14 cellular contexts compared by ENCODE assay signal in the genomic region with DNA sequence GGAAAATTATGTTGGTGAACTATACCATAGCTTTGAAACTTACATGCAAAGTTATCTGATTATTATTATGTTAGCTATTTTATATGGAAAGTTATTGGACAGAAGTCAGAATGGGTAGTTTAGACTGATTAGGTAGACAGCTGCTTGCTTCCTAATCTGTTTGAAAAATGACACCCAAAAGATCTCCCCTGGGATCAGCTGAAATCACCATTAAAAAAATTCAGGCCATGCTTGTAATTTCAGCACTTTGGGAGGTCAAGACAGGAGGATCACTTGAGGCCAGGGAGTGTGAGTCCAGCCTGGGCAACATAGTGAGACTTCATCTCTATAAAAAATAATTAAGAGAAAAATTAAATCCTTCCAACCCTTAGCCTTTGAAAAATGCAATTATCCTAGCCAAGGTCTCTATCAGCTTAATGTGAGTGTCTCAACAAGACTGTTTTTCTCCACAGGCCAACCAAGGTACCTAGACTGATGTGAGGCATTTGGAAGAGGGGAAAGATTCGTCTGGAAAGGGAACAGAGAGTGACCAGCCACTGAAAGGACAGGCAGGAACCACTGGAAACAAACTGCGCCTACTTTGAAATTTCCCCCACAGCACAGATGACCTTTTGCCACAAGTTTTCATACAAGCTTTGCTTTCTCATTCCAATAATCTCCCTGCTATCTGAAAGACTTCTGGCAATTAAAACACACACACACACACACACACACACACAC.
A peak's percentile ranks its signal among the peaks of the same experiment; 100 is the strongest.
DNase-seq lines count a peak whose midpoint lies in the region; ATAC-seq and TF ChIP-seq lines count a peak whose summit lies in the region.
"Had no signal": no experiment of that assay in that cellular context is flagged by ENCODE, and none has a peak within 500 bp of the region (broad histone marks: within the 10 kb centered on the region; RNA-seq: fewer than 3 reads in every experiment).

No MANE protein-coding gene starts in this region.

- TF ChIP-seq EP300 in gastroesophageal sphincter (IDR thresholded peaks at IDR 0.05): no peak

- CTCF ChIA-PET in activated naive CD4-positive, alpha-beta T cell treated with anti-CD3 and anti-CD28 coated beads, Interleukin-2, amount 10 ng/mL, durations not matched to agents 7 days and 5 days (lab: Charles Lee): interaction anchor here (1.5 to 2.0 kb wide), 5 partner anchors 10 to 293 kb away, joined by 3 to 9 read pairs (median 4); no protein-coding TSS in a partner anchor

- DNase-seq in activated naive CD4-positive, alpha-beta T cell treated with anti-CD3 and anti-CD28 coated beads, Interleukin-2, amount 10 ng/mL, durations not matched to agents 7 days and 5 days: no peak
- DNase-seq in activated naive CD4-positive, alpha-beta T cell treated with Interleukin-2 at 50 U/mL for 16 hours: no peak
- peak; percentile 47 for DNase-seq in Karpas-422
- DNase-seq in spleen: no peak
- DNase-seq: activated CD4-positive, CD25-positive, alpha-beta regulatory T cell; gastrocnemius medialis; left ventricle myocardium inferior; NCI-H146; pancreas; small intestine had no signal

- 51 to 77% (median 57%) methylated on average over 2 of the region's 2 CpGs for WGBS in spleen, 5 donors
- 76% methylated on average over 2 of the region's 2 CpGs; no CpG with 5 or more reads in 1 of the 2 donors for WGBS in gastroesophageal sphincter (ENCODE audit: low coverage in 1 of 2), 2 donors

- ATAC-seq in activated T-helper 17 cell treated with anti-CD3 and anti-CD28 coated beads, Interleukin-2, amount 50 U/mL, for 72 hours (replicated peaks): peak; percentile 13
- ATAC-seq in HG03095 (IDR thresholded peaks at IDR 0.05; ENCODE audit: unreplicated experiment): no peak
- ATAC-seq in gastroesophageal sphincter: no peak
- ATAC-seq in GM21529 (IDR thresholded peaks at IDR 0.05; ENCODE audit: unreplicated experiment): no peak
- ATAC-seq: gastrocnemius medialis had no signal

- peak overlapping the region; percentile 15 for H3K27ac Mint-ChIP-seq in activated naive CD4-positive, alpha-beta T cell treated with anti-CD3 and anti-CD28 coated beads, Interleukin-2, amount 10 ng/mL, durations not matched to agents 7 days and 5 days
- peak overlapping the region; percentile 88 for H3K27ac Mint-ChIP-seq in activated T-helper 17 cell treated with anti-CD3 and anti-CD28 coated beads, Interleukin-2, amount 50 U/mL, for 72 hours

- H3K36me3 Mint-ChIP-seq in activated naive CD4-positive, alpha-beta T cell treated with anti-CD3 and anti-CD28 coated beads, Interleukin-2, amount 10 ng/mL, durations not matched to agents 7 days and 5 days: peaks cover 19% of the 10 kb centered on the region
- peaks cover 44% of the 10 kb centered on the region for H3K36me3 Mint-ChIP-seq in activated T-helper 17 cell treated with anti-CD3 and anti-CD28 coated beads, Interleukin-2, amount 50 U/mL, for 72 hours (ENCODE audit: low read depth)

- peaks cover 49% of the 10 kb centered on the region for H3K4me1 ChIP-seq in Karpas-422 (ENCODE audit: low read length)
- H3K4me1 ChIP-seq in spleen: peaks cover 0 to 63% (median 21%) of the 10 kb centered on the region in 6 donors
- peaks cover 0 to 20% (median 0%) of the 10 kb centered on the region in 3 donors for H3K4me1 ChIP-seq in gastroesophageal sphincter

- no peak overlapping the region for H2AFZ ChIP-seq in Karpas-422 (ENCODE audit: low read length)

- peaks cover 62% of the 10 kb centered on the region for H3K4me1 Mint-ChIP-seq in activated naive CD4-positive, alpha-beta T cell treated with anti-CD3 and anti-CD28 coated beads, Interleukin-2, amount 10 ng/mL, durations not matched to agents 7 days and 5 days
- peaks cover 47% of the 10 kb centered on the region for H3K4me1 Mint-ChIP-seq in activated T-helper 17 cell treated with anti-CD3 and anti-CD28 coated beads, Interleukin-2, amount 50 U/mL, for 72 hours

- no peaks in the 10 kb centered on the region for H3K9me2 ChIP-seq in Karpas-422 (replicated peaks; ENCODE audit: insufficient read depth, low read length)

- H3K27me3 Mint-ChIP-seq in activated naive CD4-positive, alpha-beta T cell treated with anti-CD3 and anti-CD28 coated beads, Interleukin-2, amount 10 ng/mL, durations not matched to agents 7 days and 5 days: no peaks in the 10 kb centered on the region
- H3K27me3 Mint-ChIP-seq in activated T-helper 17 cell treated with anti-CD3 and anti-CD28 coated beads, Interleukin-2, amount 50 U/mL, for 72 hours: no peaks in the 10 kb centered on the region

- no peaks in the 10 kb centered on the region for H4K20me1 ChIP-seq in Karpas-422 (ENCODE audit: insufficient read depth, low read depth, low read length)

- peaks cover 3% of the 10 kb centered on the region for H3K9me3 Mint-ChIP-seq in activated naive CD4-positive, alpha-beta T cell treated with anti-CD3 and anti-CD28 coated beads, Interleukin-2, amount 10 ng/mL, durations not matched to agents 7 days and 5 days
- peaks cover 4% of the 10 kb centered on the region for H3K9me3 Mint-ChIP-seq in activated T-helper 17 cell treated with anti-CD3 and anti-CD28 coated beads, Interleukin-2, amount 50 U/mL, for 72 hours

- H3K27me3 ChIP-seq in Karpas-422 (ENCODE audit: low read length) (no peaks in the 10 kb centered on the region), spleen (replicated peaks in 1 of 7) (no peaks in the 10 kb centered on the region), gastroesophageal sphincter (no peaks in the 10 kb centered on the region)
- H3K27me3 ChIP-seq: gastrocnemius medialis, pancreas had no signal

- H3K4me3 ChIP-seq in Karpas-422 (ENCODE audit: low read length): no peak overlapping the region
- H3K4me3 ChIP-seq in spleen: no peak overlapping the region
- H3K4me3 ChIP-seq in gastroesophageal sphincter: no peak overlapping the region
- H3K4me3 ChIP-seq: gastrocnemius medialis, left ventricle myocardium inferior, pancreas had no signal

- H3K79me2 ChIP-seq in Karpas-422 (ENCODE audit: low read length): no peaks in the 10 kb centered on the region

- H3K27ac ChIP-seq in Karpas-422 (ENCODE audit: low read length): no peak overlapping the region
- H3K27ac ChIP-seq in spleen: peak overlapping the region in 5 of 8 donors; percentile 12 to 63 (median 41)
- no peak overlapping the region for H3K27ac ChIP-seq in gastroesophageal sphincter
- H3K27ac ChIP-seq: gastrocnemius medialis, left ventricle myocardium inferior, pancreas had no signal

- intact Hi-C loops in spleen (cut with DNase I; ENCODE audit: low total_unique reads): no loop called here

- H3K4me2 ChIP-seq in Karpas-422 (ENCODE audit: low read depth, low read length, poor library complexity, severe bottlenecking): peak overlapping the region; percentile 57

- no peaks in the 10 kb centered on the region for H3K36me3 ChIP-seq in Karpas-422 (ENCODE audit: insufficient read depth, low read length)
- H3K36me3 ChIP-seq in spleen: no peaks in the 10 kb centered on the region
- H3K36me3 ChIP-seq in gastroesophageal sphincter: peaks cover 0 to 3% of the 10 kb centered on the region in 2 donors
- H3K36me3 ChIP-seq: gastrocnemius medialis, left ventricle myocardium inferior, pancreas had no signal

- TF ChIP-seq POLR2A in spleen (IDR thresholded peaks at IDR 0.05): no peak
- TF ChIP-seq POLR2A in gastroesophageal sphincter (IDR thresholded peaks at IDR 0.05): no peak

- no peak overlapping the region for H3K9ac ChIP-seq in Karpas-422 (ENCODE audit: low read length)

- no peak for TF ChIP-seq CTCF in spleen (IDR thresholded peaks at IDR 0.05 in 8 of 11, conservative IDR thresholded peaks at IDR 0.05 in 3 of 11)
- TF ChIP-seq CTCF in gastroesophageal sphincter (IDR thresholded peaks at IDR 0.05): no peak

- H3K9me3 ChIP-seq in Karpas-422 (ENCODE audit: low read length): no peaks in the 10 kb centered on the region
- no peaks in the 10 kb centered on the region for H3K9me3 ChIP-seq in spleen
- no peaks in the 10 kb centered on the region for H3K9me3 ChIP-seq in gastroesophageal sphincter
- H3K9me3 ChIP-seq: gastrocnemius medialis, left ventricle myocardium inferior, pancreas had no signal

- H3K4me3 Mint-ChIP-seq in activated naive CD4-positive, alpha-beta T cell treated with anti-CD3 and anti-CD28 coated beads, Interleukin-2, amount 10 ng/mL, durations not matched to agents 7 days and 5 days: no peak overlapping the region
- H3K4me3 Mint-ChIP-seq in activated T-helper 17 cell treated with anti-CD3 and anti-CD28 coated beads, Interleukin-2, amount 50 U/mL, for 72 hours: peak overlapping the region; percentile 54

Comparison
In these comparisons a context has a peak if more than half of its experiments do, and no peak if none do; other contexts are left out.
1. H3K27ac ChIP-seq: peak in spleen (5 of 8); none in Karpas-422 (single experiment) and gastroesophageal sphincter (0 of 4).